In the genomic region with DNA sequence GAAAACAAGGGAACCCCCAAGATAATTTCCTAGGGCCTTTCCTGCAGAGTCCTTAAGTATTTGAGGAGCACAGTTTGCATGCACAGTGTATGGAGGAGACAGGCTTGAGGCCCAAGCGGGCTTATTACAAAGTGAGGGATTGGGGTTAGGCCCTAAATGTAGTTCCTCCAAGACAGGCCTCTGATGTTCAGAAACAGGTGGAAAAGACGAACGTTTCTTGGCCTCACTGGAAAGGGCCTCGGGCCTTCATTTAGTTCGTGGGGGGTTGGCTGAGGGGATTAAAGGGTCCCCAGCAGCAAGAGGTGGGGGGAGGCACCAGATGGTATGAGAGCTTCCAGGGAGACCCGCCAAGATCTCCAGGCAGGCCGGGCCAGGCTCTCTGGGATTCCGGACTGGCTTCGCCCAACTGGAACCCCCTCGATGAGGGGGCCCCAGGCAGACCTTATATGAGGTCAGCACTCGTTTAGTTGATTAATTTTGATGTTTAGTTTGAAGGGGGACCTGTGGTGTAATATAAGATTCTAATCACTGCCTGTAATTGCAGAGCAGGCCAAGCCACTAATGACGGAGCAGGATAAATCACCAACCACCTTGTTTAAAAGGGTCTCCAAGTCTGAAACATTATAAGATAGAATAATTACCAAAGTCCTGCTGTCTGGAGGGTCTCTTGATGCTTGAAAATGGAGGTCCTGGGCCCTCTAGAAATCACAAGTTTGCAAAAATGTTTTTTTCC, we compare ENCODE assay signal across 8 cellular contexts. TPM values are rescaled to one million over a fixed set of nuclear protein-coding genes. Genes with fewer than 3 reads are reported as not detected.
DNase-seq lines count a peak whose midpoint lies in the region; ATAC-seq and TF ChIP-seq lines count a peak whose summit lies in the region.

No MANE protein-coding gene starts in this region.

- no peaks in the 10 kb centered on the region for H3K27me3 ChIP-seq in right atrium auricular region
- no peaks in the 10 kb centered on the region for H3K27me3 ChIP-seq in kidney epithelial cell (ENCODE audit: control insufficient read depth, insufficient read depth, low read length)
- no peaks in the 10 kb centered on the region for H3K27me3 ChIP-seq in upper lobe of left lung

- peak overlapping the region; percentile 96 for H3K27ac Mint-ChIP-seq in activated CD8-positive, alpha-beta T cell treated with anti-CD3 and anti-CD28 coated beads, Interleukin-2, amount 10 ng/mL, durations not matched to agents 7 days and 5 days

- POLR2A ChIA-PET in activated CD8-positive, alpha-beta T cell treated with anti-CD3 and anti-CD28 coated beads, Interleukin-2, amount 10 ng/mL, durations not matched to agents 7 days and 5 days (lab: Charles Lee) = interaction anchor here (0.7 kb wide), 1 partner anchor 15 kb away, joined by 3 read pairs; no protein-coding TSS in a partner anchor

- no peak for TF ChIP-seq EP300 in upper lobe of left lung (IDR thresholded peaks at IDR 0.05)

- no peaks in the 10 kb centered on the region for H3K9me3 Mint-ChIP-seq in activated CD8-positive, alpha-beta T cell treated with anti-CD3 and anti-CD28 coated beads, Interleukin-2, amount 10 ng/mL, durations not matched to agents 7 days and 5 days (ENCODE audit: insufficient read depth)

- peaks cover 65% of the 10 kb centered on the region for H3K4me1 Mint-ChIP-seq in activated CD8-positive, alpha-beta T cell treated with anti-CD3 and anti-CD28 coated beads, Interleukin-2, amount 10 ng/mL, durations not matched to agents 7 days and 5 days (ENCODE audit: low read depth)

- WGBS in upper lobe of left lung, 2 donors = 80 to 82% methylated on average over 8 to 12 of the region's 12 CpGs

- peak overlapping the region; percentile 94 for H3K4me3 Mint-ChIP-seq in activated CD8-positive, alpha-beta T cell treated with anti-CD3 and anti-CD28 coated beads, Interleukin-2, amount 10 ng/mL, durations not matched to agents 7 days and 5 days

- H3K27ac ChIP-seq in right atrium auricular region = no peak overlapping the region
- peak overlapping the region in 1 of 4 donors; percentile 94 for H3K27ac ChIP-seq in upper lobe of left lung

- CTCF ChIA-PET in activated CD8-positive, alpha-beta T cell treated with anti-CD3 and anti-CD28 coated beads, Interleukin-2, amount 10 ng/mL, durations not matched to agents 7 days and 5 days (lab: Charles Lee) = no interaction called here

- H3K4me1 ChIP-seq in right atrium auricular region (peaks cover 0 to 30% of the 10 kb centered on the region in 2 donors), upper lobe of left lung (peaks cover 20 to 40% (median 29%) of the 10 kb centered on the region in 4 donors)

- peak; percentile 31 for DNase-seq in cardiac septum (ENCODE audit: low spot score)
- no peak for DNase-seq in right atrium auricular region (ENCODE audit: low spot score)
- no peak for DNase-seq in activated CD8-positive, alpha-beta T cell treated with anti-CD3 and anti-CD28 coated beads, Interleukin-2, amount 10 ng/mL, durations not matched to agents 7 days and 5 days
- no peak for DNase-seq in kidney epithelial cell (ENCODE audit: low read depth)
- no peak for DNase-seq in upper lobe of left lung
- DNase-seq in dermis blood vessel endothelial cell = no peak

- no peaks in the 10 kb centered on the region for H3K9me3 ChIP-seq in right atrium auricular region
- no peaks in the 10 kb centered on the region for H3K9me3 ChIP-seq in upper lobe of left lung

- intact Hi-C loops in cardiac septum (cut with DNase I) = no loop called here

- H3K36me3 ChIP-seq in right atrium auricular region (no peaks in the 10 kb centered on the region), kidney epithelial cell (ENCODE audit: control insufficient read depth, insufficient read depth, low read length) (peaks cover 3% of the 10 kb centered on the region), upper lobe of left lung (peaks cover 0 to 20% (median 5%) of the 10 kb centered on the region in 4 donors)

- no peak for ATAC-seq in activated CD8-positive, alpha-beta T cell treated with anti-CD3 and anti-CD28 coated beads, Interleukin-2, amount 10 ng/mL, durations not matched to agents 7 days and 5 days
- ATAC-seq in upper lobe of left lung (ENCODE audit: low FRiP score in 2 of 2) = no peak
- ATAC-seq in GM21619 (IDR thresholded peaks at IDR 0.05; ENCODE audit: unreplicated experiment) = no peak
- ATAC-seq in GM21526 (IDR thresholded peaks at IDR 0.05; ENCODE audit: low FRiP score, unreplicated experiment) = no peak

- H3K4me3 ChIP-seq in right atrium auricular region = peak overlapping the region in 1 of 2 donors; percentile 70
- peak overlapping the region; percentile 88 for H3K4me3 ChIP-seq in kidney epithelial cell (ENCODE audit: low read depth, low read length)
- peak overlapping the region in 3 of 4 donors; percentile 75 to 89 (median 86) for H3K4me3 ChIP-seq in upper lobe of left lung

- peaks cover 45% of the 10 kb centered on the region for H3K36me3 Mint-ChIP-seq in activated CD8-positive, alpha-beta T cell treated with anti-CD3 and anti-CD28 coated beads, Interleukin-2, amount 10 ng/mL, durations not matched to agents 7 days and 5 days (ENCODE audit: low read depth)

- H3K27me3 Mint-ChIP-seq in activated CD8-positive, alpha-beta T cell treated with anti-CD3 and anti-CD28 coated beads, Interleukin-2, amount 10 ng/mL, durations not matched to agents 7 days and 5 days (ENCODE audit: low read depth) = no peaks in the 10 kb centered on the region

- no peak for TF ChIP-seq CTCF in right atrium auricular region (IDR thresholded peaks at IDR 0.05)
- no peak for TF ChIP-seq CTCF in kidney epithelial cell (IDR thresholded peaks at IDR 0.05; ENCODE audit: insufficient read depth, low read length, poor library complexity, severe bottlenecking)
- no peak for TF ChIP-seq CTCF in upper lobe of left lung (IDR thresholded peaks at IDR 0.05)

- no peak for TF ChIP-seq POLR2A in upper lobe of left lung (IDR thresholded peaks at IDR 0.05)

RNA-seq across cellular contexts. Expression of a gene that starts 2.0 kb away (rescaled TPM):
- total RNA-seq in cardiac septum = 36.4 TPM
- total RNA-seq in right atrium auricular region = 10 to 100 TPM; 29.6 to 37.8 TPM
- total RNA-seq in activated CD8-positive, alpha-beta T cell treated with anti-CD3 and anti-CD28 coated beads, Interleukin-2, amount 10 ng/mL, durations not matched to agents 7 days and 5 days = 100 to 1,000 TPM; 300 to 308 TPM
- 1,060 and 1,220 TPM in 2 replicates for total RNA-seq in kidney epithelial cell
- total RNA-seq in upper lobe of left lung = 10 to 100 TPM; 19.9 to 91.5 (median 58.9) TPM
- 46.5 and 229 TPM in 2 replicates for total RNA-seq in dermis blood vessel endothelial cell

RNA-seq across cellular contexts. Expression of a gene that starts 10.1 kb away (rescaled TPM):
- total RNA-seq in cardiac septum = 27.1 TPM
- total RNA-seq in right atrium auricular region = 10 to 100 TPM; 21.7 to 29.4 TPM
- total RNA-seq in activated CD8-positive, alpha-beta T cell treated with anti-CD3 and anti-CD28 coated beads, Interleukin-2, amount 10 ng/mL, durations not matched to agents 7 days and 5 days = 10 to 100 TPM; 21.3 to 26.7 TPM
- 33.2 and 38.8 TPM in 2 replicates for total RNA-seq in kidney epithelial cell
- total RNA-seq in upper lobe of left lung = 10 to 100 TPM; 12.6 to 42.2 (median 34.9) TPM
- total RNA-seq in dermis blood vessel endothelial cell = 16.4 and 24.3 TPM in 2 replicates
